ENCODE assay signal across 30 cellular contexts in the genomic region with DNA sequence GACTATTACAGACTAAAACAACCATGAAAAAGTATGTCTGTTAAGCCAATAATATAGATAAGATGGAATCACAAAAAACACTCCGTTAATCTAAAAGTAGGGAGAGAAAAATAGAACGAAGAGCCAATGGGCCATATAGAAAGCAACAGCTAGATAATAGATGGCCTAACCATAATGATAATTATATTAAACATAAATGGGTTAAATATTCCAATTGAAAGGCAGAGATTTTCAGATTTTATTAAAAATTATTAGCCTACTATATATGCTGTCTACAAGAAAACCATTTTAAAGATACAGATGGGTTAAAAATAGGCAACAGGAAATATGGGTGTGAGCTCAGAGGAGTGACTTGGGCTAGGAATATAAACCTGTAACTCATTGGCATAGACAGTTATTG.
"Had no signal": no experiment of that assay in that cellular context is flagged by ENCODE, and none has a peak within 500 bp of the region (broad histone marks: within the 10 kb centered on the region; RNA-seq: fewer than 3 reads in every experiment).

No MANE protein-coding gene starts in this region.

- H3K4me3 Mint-ChIP-seq: naive thymus-derived CD8-positive, alpha-beta T cell; nephron progenitor cell; neural crest cell; stimulated activated memory B cell treated with anti-CD40 and anti-IgM and Interleukin-4, amounts not matched to agents 10 μg/mL and 1 μg/mL and 100 μg/mL, for 72 hours; stimulated activated naive CD8-positive, alpha-beta T cell treated with anti-CD3 and anti-CD28 coated beads, Interleukin-15, Interleukin-2, amounts not matched to agents 100 ng/mL and 50 ng/mL, for 24 hours had no signal

- H3K79me2 ChIP-seq: parathyroid adenoma had no signal

- ATAC-seq: naive thymus-derived CD8-positive, alpha-beta T cell; psoas muscle; right cardiac atrium; right lobe of liver; stimulated activated memory B cell treated with anti-CD40 and anti-IgM and Interleukin-4, amounts not matched to agents 10 μg/mL and 1 μg/mL and 100 μg/mL, for 72 hours had no signal

- H3K27ac Mint-ChIP-seq: naive B cell; naive thymus-derived CD8-positive, alpha-beta T cell; nephron progenitor cell; progenitor cell of endocrine pancreas; stimulated activated memory B cell treated with anti-CD40 and anti-IgM and Interleukin-4, amounts not matched to agents 10 μg/mL and 1 μg/mL and 100 μg/mL, for 72 hours; stimulated activated naive CD8-positive, alpha-beta T cell treated with anti-CD3 and anti-CD28 coated beads, Interleukin-15, Interleukin-2, amounts not matched to agents 100 ng/mL and 50 ng/mL, for 24 hours had no signal

- H3K4me1 Mint-ChIP-seq: naive B cell; nephron progenitor cell; neural crest cell; stimulated activated memory B cell treated with anti-CD40 and anti-IgM and Interleukin-4, amounts not matched to agents 10 μg/mL and 1 μg/mL and 100 μg/mL, for 72 hours had no signal

- H3K9me3 ChIP-seq: ovary, thyroid gland, vagina had no signal

- DNase-seq: naive B cell; naive thymus-derived CD8-positive, alpha-beta T cell; nephron progenitor cell; occipital lobe; ovary; posterior cingulate gyrus; psoas muscle; right cardiac atrium; right lobe of liver; sigmoid colon; small intestine; stimulated activated CD4-positive, alpha-beta T cell treated with anti-CD3 and anti-CD28 coated beads, Interleukin-15, amount 100 ng/mL, for 24 hours; stimulated activated CD4-positive, alpha-beta T cell treated with anti-CD3 and anti-CD28 coated beads, Interleukin-2, amount 100 ng/mL, for 24 hours; stimulated activated CD4-positive, alpha-beta T cell treated with anti-CD3 and anti-CD28 coated beads, Interleukin-2, amount 100 ng/mL, for 48 hours; stimulated activated CD4-positive, alpha-beta T cell treated with anti-CD3 and anti-CD28 coated beads, Interleukin-4, amount 100 ng/mL, for 4 hours; stimulated activated CD8-positive, alpha-beta memory T cell treated with anti-CD3 and anti-CD28 coated beads, Interleukin-4, amount 100 ng/mL, for 48 hours; stimulated activated naive CD4-positive, alpha-beta T cell treated with Interleukin-2 at 50 U/mL for 16 hours; stomach; thyroid gland; trophoblast cell; upper lobe of left lung had no signal

- H3K27ac ChIP-seq: ovary, parathyroid adenoma, psoas muscle, right lobe of liver, sigmoid colon, stomach, thoracic aorta, thyroid gland, tibial nerve, upper lobe of left lung, vagina had no signal

- H3K4me3 ChIP-seq: ovary, psoas muscle, right lobe of liver, sigmoid colon, stomach, thoracic aorta, thyroid gland, tibial nerve, upper lobe of left lung, vagina had no signal

- H3K4me1 ChIP-seq: parathyroid adenoma, psoas muscle, right lobe of liver, sigmoid colon, stomach, thyroid gland, tibial nerve, upper lobe of left lung, vagina had no signal

- FAIRE-seq: small intestine, urothelium cell line had no signal

- H3K36me3 Mint-ChIP-seq: stimulated activated memory B cell treated with anti-CD40 and anti-IgM and Interleukin-4, amounts not matched to agents 10 μg/mL and 1 μg/mL and 100 μg/mL, for 72 hours had no signal

- H3K9ac ChIP-seq: parathyroid adenoma had no signal

- H3K27me3 ChIP-seq: ovary, right lobe of liver, sigmoid colon, stomach, thyroid gland, tibial nerve, upper lobe of left lung, vagina had no signal

- H3K36me3 ChIP-seq: ovary, right lobe of liver, sigmoid colon, stomach, thoracic aorta, thyroid gland, tibial nerve, upper lobe of left lung, vagina had no signal

- H3K27me3 Mint-ChIP-seq: naive B cell; progenitor cell of endocrine pancreas; stimulated activated memory B cell treated with anti-CD40 and anti-IgM and Interleukin-4, amounts not matched to agents 10 μg/mL and 1 μg/mL and 100 μg/mL, for 72 hours; stimulated activated naive CD8-positive, alpha-beta T cell treated with anti-CD3 and anti-CD28 coated beads, Interleukin-15, Interleukin-2, amounts not matched to agents 100 ng/mL and 50 ng/mL, for 24 hours had no signal

- H2AFZ ChIP-seq: parathyroid adenoma had no signal
